7 cellular contexts compared by ENCODE assay signal in genomic region chr12:113030875-113031525, GRCh38. TPM values are rescaled to one million over a fixed set of nuclear protein-coding genes. Genes with fewer than 3 reads are reported as not detected.
DNase-seq lines count a peak whose midpoint lies in the region; ATAC-seq and TF ChIP-seq lines count a peak whose summit lies in the region.

No MANE protein-coding gene starts in this region.

- no peak overlapping the region for H3K27ac ChIP-seq in SU-DHL-6 (ENCODE audit: low read depth, low read length)

- no peak overlapping the region for H2AFZ ChIP-seq in SU-DHL-6 (ENCODE audit: low read depth, low read length, severe bottlenecking)

- H3K9me2 ChIP-seq in SU-DHL-6 (replicated peaks; ENCODE audit: insufficient read depth, low read length): no peaks in the 10 kb centered on the region

- H3K9me3 ChIP-seq in SU-DHL-6 (ENCODE audit: insufficient read depth, low read length): no peaks in the 10 kb centered on the region

- no peaks in the 10 kb centered on the region for H3K79me2 ChIP-seq in SU-DHL-6 (ENCODE audit: insufficient read depth, low read length)

- H4K20me1 ChIP-seq in SU-DHL-6 (ENCODE audit: low read depth, low read length): no peaks in the 10 kb centered on the region

- DNase-seq in GM10266 (ENCODE audit: extremely low spot score) (peak; percentile 49), NCI-H1417 (lab: John Stamatoyannopoulos, UW) (peak; percentile 38 to 82 (median 43)), fibroblast of villous mesenchyme (ENCODE audit: low read depth) (peak; percentile 64), non-pigmented ciliary epithelial cell (ENCODE audit: low read depth) (peak; percentile 24), mesenteric fat pad (ENCODE audit: low spot score) (no peak)

- H3K9ac ChIP-seq in SU-DHL-6 (ENCODE audit: low read length): no peak overlapping the region

- H3K36me3 ChIP-seq in SU-DHL-6 (ENCODE audit: low read length): no peaks in the 10 kb centered on the region

- H3K4me3 ChIP-seq in SU-DHL-6 (ENCODE audit: insufficient read depth, low read length, poor library complexity, severe bottlenecking) (no peak overlapping the region), fibroblast of villous mesenchyme (ENCODE audit: low read depth, low read length) (no peak overlapping the region)

- TF ChIP-seq CTCF in GM10266 (IDR thresholded peaks at IDR 0.05; ENCODE audit: control insufficient read depth, insufficient read depth, low read depth, missing control alignments) (peak; percentile 63), SU-DHL-6 (IDR thresholded peaks at IDR 0.05; ENCODE audit: insufficient read depth, low read length, poor library complexity, severe bottlenecking) (peak; percentile 75), fibroblast of villous mesenchyme (IDR thresholded peaks at IDR 0.05; ENCODE audit: insufficient read depth, low read depth, low read length) (peak; percentile 75)

- no peaks in the 10 kb centered on the region for H3K27me3 ChIP-seq in SU-DHL-6 (ENCODE audit: low read length)

- ATAC-seq in GM21576 (IDR thresholded peaks at IDR 0.05; ENCODE audit: unreplicated experiment): no peak

- no peaks in the 10 kb centered on the region for H3F3A ChIP-seq in SU-DHL-6 (ENCODE audit: insufficient read depth)

- H3K4me2 ChIP-seq in SU-DHL-6 (ENCODE audit: low read depth, low read length, poor library complexity, severe bottlenecking): no peak overlapping the region

RNA-seq across cellular contexts. Expression of gene DTX1, which starts 25.5 kb away (rescaled TPM):
- total RNA-seq in fibroblast of villous mesenchyme (not detected in 2 replicates), mesenteric fat pad (69.9 TPM)

RNA-seq across cellular contexts. Expression of gene OAS2, which starts 52.7 kb away (rescaled TPM):
- total RNA-seq in fibroblast of villous mesenchyme: 2.3 and 5.6 TPM in 2 replicates
- total RNA-seq in mesenteric fat pad: 36.6 TPM

Comparison
In these comparisons a context has a peak if more than half of its experiments do, and no peak if none do; other contexts are left out.
1. RNA of gene DTX1, which starts 25.5 kb away (total RNA-seq): 69.9 TPM in mesenteric fat pad (single experiment); not detected in fibroblast of villous mesenchyme; every median in the first group is over 10 times any median in the second.
2. Peak in every context shown above with its lines, with median percentiles within 50 percentile points of each other: CTCF ChIP-seq.